ENCODE assay signal across 27 cellular contexts in the genomic region with DNA sequence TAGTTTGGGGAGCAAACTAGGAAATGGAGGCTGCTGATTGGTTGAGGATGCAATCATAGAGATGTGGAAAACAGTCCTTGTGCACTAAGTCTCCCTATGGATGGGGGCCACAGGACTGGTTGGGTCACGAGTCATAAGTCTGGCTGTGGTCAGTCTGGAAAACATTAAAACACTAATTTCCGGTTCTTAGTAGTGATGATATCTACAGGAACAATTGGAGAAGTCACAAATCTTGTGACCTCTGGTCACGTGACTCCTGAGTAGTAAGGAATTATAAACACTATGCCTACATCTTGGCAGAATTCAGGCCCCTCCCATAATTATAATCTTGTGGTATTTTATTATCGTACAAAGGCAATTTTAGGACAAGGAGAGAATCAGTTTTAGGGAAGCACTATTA.
DNase-seq lines count a peak whose midpoint lies in the region; FAIRE-seq and TF ChIP-seq lines count a peak whose summit lies in the region.
"Had no signal": no experiment of that assay in that cellular context is flagged by ENCODE, and none has a peak within 500 bp of the region (broad histone marks: within the 10 kb centered on the region; RNA-seq: fewer than 3 reads in every experiment).

No MANE protein-coding gene starts in this region.

- CTCF ChIA-PET in MCF 10A (lab: Yijun Ruan, JAX): interaction anchor here (0.6 kb wide), 1 partner anchor 42 kb away, joined by 3 read pairs; no protein-coding TSS in a partner anchor

- H3K27me3 ChIP-seq in breast epithelium (no peaks in the 10 kb centered on the region), HAP-1 (ENCODE audit: low read depth) (no peaks in the 10 kb centered on the region)
- H3K27me3 ChIP-seq: BLaER1 treated with 17β-estradiol and CSF1 and Interleukin-3, amounts not matched to agents 10 nM and 100 nM; hepatocyte had no signal

- H3K4me1 Mint-ChIP-seq in MCF 10A (ENCODE audit: insufficient read depth, unreplicated experiment): no peaks in the 10 kb centered on the region
- H3K4me1 Mint-ChIP-seq: natural killer cell; stimulated activated naive CD8-positive, alpha-beta T cell treated with anti-CD3 and anti-CD28 coated beads, Interleukin-15, amount 100 ng/mL, for 72 hours had no signal

- H3K36me3 ChIP-seq in breast epithelium: no peaks in the 10 kb centered on the region
- H3K36me3 ChIP-seq in HAP-1 (replicated peaks): no peaks in the 10 kb centered on the region
- H3K36me3 ChIP-seq: BLaER1 treated with 17β-estradiol and CSF1 and Interleukin-3, amounts not matched to agents 10 nM and 100 nM had no signal

- H3K9me3 Mint-ChIP-seq in MCF 10A (ENCODE audit: unreplicated experiment): no peaks in the 10 kb centered on the region

- H3K9me3 ChIP-seq in breast epithelium: peaks cover 0 to 6% of the 10 kb centered on the region in 2 donors
- H3K9me3 ChIP-seq in HAP-1: no peaks in the 10 kb centered on the region

- BruUV-seq in MCF 10A (replicated peaks; lab: Mats Ljungman, UMichigan): no TSS peak

- peak; percentile 20 for DNase-seq in MCF 10A (ENCODE audit: unreplicated experiment)
- DNase-seq in breast epithelium (ENCODE audit: low spot score in 2 of 2): no peak
- DNase-seq in astrocyte of the spinal cord (ENCODE audit: low read depth, low spot score): peak; percentile 20
- peak; percentile 46 for DNase-seq in glomerular visceral epithelial cell (ENCODE audit: extremely low spot score)
- no peak for DNase-seq in iPS-NIHi7 (ENCODE audit: extremely low spot score)
- no peak for DNase-seq in HAP-1 (ENCODE audit: low spot score in 2 of 2)
- no peak for DNase-seq in activated gamma-delta T cell treated with Interleukin-2 at 50 U/mL for 16 hours
- DNase-seq in HTR-8/SVneo (ENCODE audit: insufficient read length, low spot score): no peak
- DNase-seq: activated CD4-positive, alpha-beta T cell treated with anti-CD3 and anti-CD28 coated beads, Interleukin-2, amount 50 U/mL, for 4 hours; amygdala; effector memory CD8-positive, alpha-beta T cell; HCEC 1CT; KG1; left cardiac atrium; natural killer cell; NCI-H1048; NCI-H2029 treated with DMSO at 0.1 percent for 48 hours; NK-92 treated with Interleukin-12 subunit alpha and Interleukin-12 subunit beta, amount 100 ng/mL, for 24 hours; posterior cingulate gyrus; small intestine; stimulated activated CD4-positive, alpha-beta T cell treated with anti-CD3 and anti-CD28 coated beads, Interleukin-4, amount 100 ng/mL, for 1 hour; stimulated activated naive CD8-positive, alpha-beta T cell treated with anti-CD3 and anti-CD28 coated beads, Interleukin-15, amount 100 ng/mL, for 72 hours had no signal

- no peaks in the 10 kb centered on the region for H3K36me3 Mint-ChIP-seq in MCF 10A (ENCODE audit: insufficient read depth, unreplicated experiment)
- H3K36me3 Mint-ChIP-seq: natural killer cell, type B pancreatic cell had no signal

- no peak overlapping the region for H3K27ac Mint-ChIP-seq in MCF 10A (ENCODE audit: low read depth, unreplicated experiment)
- H3K27ac Mint-ChIP-seq: effector memory CD8-positive, alpha-beta T cell; natural killer cell; stimulated activated naive CD8-positive, alpha-beta T cell treated with anti-CD3 and anti-CD28 coated beads, Interleukin-15, amount 100 ng/mL, for 72 hours; type B pancreatic cell had no signal

- no peak for TF ChIP-seq POLR2A in breast epithelium (IDR thresholded peaks at IDR 0.05)

- in situ Hi-C loops in astrocyte of the spinal cord (cut with HindIII; ENCODE audit: low sequenced_read_pairs): no loop called here
- in situ Hi-C loops in HAP-1 (cut with MboI; ENCODE audit: low sequenced_read_pairs): no loop called here

- TF ChIP-seq CTCF in MCF 10A (IDR thresholded peaks at IDR 0.05; ENCODE audit: unreplicated experiment) (no peak), breast epithelium (IDR thresholded peaks at IDR 0.05) (no peak), astrocyte of the spinal cord (IDR thresholded peaks at IDR 0.05; ENCODE audit: low read depth, low read length) (no peak)

- peaks cover 8% of the 10 kb centered on the region for H3K27me3 Mint-ChIP-seq in MCF 10A (ENCODE audit: insufficient read depth, unreplicated experiment)
- H3K27me3 Mint-ChIP-seq: effector memory CD8-positive, alpha-beta T cell; stimulated activated naive CD8-positive, alpha-beta T cell treated with anti-CD3 and anti-CD28 coated beads, Interleukin-15, amount 100 ng/mL, for 72 hours had no signal

- H3K27ac ChIP-seq in breast epithelium: no peak overlapping the region
- H3K27ac ChIP-seq: BLaER1 treated with 17β-estradiol and CSF1 and Interleukin-3, amounts not matched to agents 10 nM and 100 nM; hepatocyte had no signal

- no peak for FAIRE-seq in HTR-8/SVneo (lab: Jason Lieb, UNC)
- FAIRE-seq: A204.1, G401.6, small intestine had no signal

- H3K4me3 Mint-ChIP-seq in MCF 10A (ENCODE audit: unreplicated experiment): no peak overlapping the region
- H3K4me3 Mint-ChIP-seq: effector memory CD8-positive, alpha-beta T cell; natural killer cell; stimulated activated naive CD8-positive, alpha-beta T cell treated with anti-CD3 and anti-CD28 coated beads, Interleukin-15, amount 100 ng/mL, for 72 hours; type B pancreatic cell had no signal

- intact Hi-C loops in MCF 10A (cut with micrococcal nuclease) (no loop called here), breast epithelium (cut with DNase I; ENCODE audit: low total_unique reads) (no loop called here)

- no peak overlapping the region for H3K4me3 ChIP-seq in breast epithelium
- H3K4me3 ChIP-seq in astrocyte of the spinal cord (ENCODE audit: low read depth, low read length): no peak overlapping the region
- H3K4me3 ChIP-seq in HAP-1: no peak overlapping the region
- H3K4me3 ChIP-seq: BLaER1 treated with 17β-estradiol and CSF1 and Interleukin-3, amounts not matched to agents 10 nM and 100 nM; hepatocyte had no signal

- H3K4me1 ChIP-seq in breast epithelium: no peaks in the 10 kb centered on the region
- no peaks in the 10 kb centered on the region for H3K4me1 ChIP-seq in HAP-1
- H3K4me1 ChIP-seq: BLaER1 treated with 17β-estradiol and CSF1 and Interleukin-3, amounts not matched to agents 10 nM and 100 nM had no signal

- POLR2A ChIA-PET in MCF 10A (lab: Yijun Ruan, JAX): no interaction called here

Comparison
In these comparisons a context has a peak if more than half of its experiments do, and no peak if none do; other contexts are left out.
1. DNase-seq: peak in MCF 10A (single experiment), astrocyte of the spinal cord (single experiment) and glomerular visceral epithelial cell (single experiment); none in breast epithelium (0 of 2), iPS-NIHi7 (single experiment), HAP-1 (0 of 2), activated gamma-delta T cell treated with Interleukin-2 at 50 U/mL for 16 hours (single experiment) and HTR-8/SVneo (single experiment).